22 cellular contexts compared by ENCODE assay signal in the genomic region with DNA sequence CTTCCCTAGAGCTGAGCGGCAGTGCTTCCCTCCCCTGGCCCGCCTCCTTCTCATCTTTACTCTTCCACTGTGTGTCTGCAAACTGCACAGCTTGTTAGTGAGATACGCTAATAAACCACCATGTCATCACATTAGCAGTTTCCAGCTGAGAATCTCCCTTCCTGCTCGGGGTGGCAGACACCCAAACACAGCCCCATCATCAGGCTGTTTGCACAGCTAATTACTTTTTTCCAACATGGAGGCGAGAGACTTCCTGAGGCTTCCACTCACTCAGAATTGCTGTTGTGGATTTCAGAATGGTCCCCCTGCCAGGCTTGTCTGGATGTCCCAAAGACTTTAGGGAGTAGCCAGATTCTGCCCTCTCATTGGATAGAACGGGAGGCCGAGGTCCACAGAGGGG.
DNase-seq lines count a peak whose midpoint lies in the region; ATAC-seq and TF ChIP-seq lines count a peak whose summit lies in the region.
"Had no signal": no experiment of that assay in that cellular context is flagged by ENCODE, and none has a peak within 500 bp of the region (broad histone marks: within the 10 kb centered on the region; RNA-seq: fewer than 3 reads in every experiment).

No MANE protein-coding gene starts in this region.

- H3K27me3 Mint-ChIP-seq in endodermal cell (ENCODE audit: insufficient read depth): peaks cover 1% of the 10 kb centered on the region
- H3K27me3 Mint-ChIP-seq: CD4-positive, CD25-positive, alpha-beta regulatory T cell had no signal

- H3K4me3 ChIP-seq in endodermal cell (ENCODE audit: low read length): peak overlapping the region; percentile 21
- H3K4me3 ChIP-seq in spleen: no peak overlapping the region
- H3K4me3 ChIP-seq: A549, BLaER1, GM12878 had no signal

- no peak for TF ChIP-seq CTCF in endodermal cell (conservative IDR thresholded peaks at IDR 0.05)
- TF ChIP-seq CTCF in spleen (IDR thresholded peaks at IDR 0.05 in 8 of 11, conservative IDR thresholded peaks at IDR 0.05 in 3 of 11): no peak

- peak overlapping the region; percentile 80 for H3K27ac Mint-ChIP-seq in endodermal cell
- H3K27ac Mint-ChIP-seq: B cell; CD4-positive, CD25-positive, alpha-beta regulatory T cell; CD8-positive, alpha-beta T cell had no signal

- peaks cover 9% of the 10 kb centered on the region for H3K36me3 Mint-ChIP-seq in endodermal cell (ENCODE audit: low read depth)
- H3K36me3 Mint-ChIP-seq: CD4-positive, CD25-positive, alpha-beta regulatory T cell; CD8-positive, alpha-beta T cell had no signal

- DNase-seq in NCI-H748 (lab: John Stamatoyannopoulos, UW; ENCODE audit: unreplicated experiment) (peak; percentile 56), NCI-H748 treated with DMSO at 0.1 percent for 48 hours (lab: John Stamatoyannopoulos, UW) (no peak), Ammon's horn (ENCODE audit: low spot score) (peak; percentile 11), endodermal cell (peak; percentile 77), spleen (peak; percentile 20), GOT3 (lab: John Stamatoyannopoulos, UW) (no peak), T-helper 9 cell (no peak)
- DNase-seq: 8988T; Caco-2; CD4-positive, CD25-positive, alpha-beta regulatory T cell; CD8-positive, alpha-beta T cell; DMS153; DND-41; GDM1; H7; HCEC 1CT had no signal

- H3K9me3 ChIP-seq in endodermal cell (ENCODE audit: control insufficient read depth, low read length) (peaks cover 26% of the 10 kb centered on the region), spleen (peaks cover 0 to 39% (median 14%) of the 10 kb centered on the region in 8 donors)

- H3K27ac ChIP-seq in endodermal cell (ENCODE audit: low read depth, low read length) (no peak overlapping the region), spleen (no peak overlapping the region)
- H3K27ac ChIP-seq: A549, BLaER1, C4-2B had no signal

- H3K4me1 Mint-ChIP-seq in endodermal cell: peaks cover 11% of the 10 kb centered on the region
- H3K4me1 Mint-ChIP-seq: B cell had no signal

- H3K36me3 ChIP-seq in endodermal cell (ENCODE audit: control insufficient read depth, insufficient read depth, low read length): no peaks in the 10 kb centered on the region
- no peaks in the 10 kb centered on the region for H3K36me3 ChIP-seq in spleen
- H3K36me3 ChIP-seq: BLaER1 had no signal

- TF ChIP-seq POLR2A in spleen (IDR thresholded peaks at IDR 0.05): no peak

- no peak overlapping the region for H3K4me3 Mint-ChIP-seq in endodermal cell
- H3K4me3 Mint-ChIP-seq: B cell; CD4-positive, CD25-positive, alpha-beta regulatory T cell; CD8-positive, alpha-beta T cell had no signal

- WGBS in endodermal cell (ENCODE audit: insufficient coverage in 1 of 2, insufficient read length in 1 of 2), 2 experiments: 60 to 71% methylated on average over 6 to 7 of the region's 7 CpGs
- 66 to 86% (median 82%) methylated on average over 7 of the region's 7 CpGs for WGBS in spleen, 5 donors

- H3K4me1 ChIP-seq in endodermal cell (ENCODE audit: control insufficient read depth, insufficient read depth, low read length): peaks cover 6% of the 10 kb centered on the region
- no peaks in the 10 kb centered on the region for H3K4me1 ChIP-seq in spleen
- H3K4me1 ChIP-seq: A549, BLaER1, Caco-2 had no signal

- intact Hi-C loops in spleen (cut with DNase I; ENCODE audit: low total_unique reads): no loop called here

- H3K9me3 Mint-ChIP-seq in endodermal cell: peaks cover 36% of the 10 kb centered on the region

- peak overlapping the region; percentile 39 for H3K9ac ChIP-seq in endodermal cell (ENCODE audit: extremely low read depth, low read length, poor library complexity, severe bottlenecking)
- H3K9ac ChIP-seq: BLaER1 had no signal

- no peaks in the 10 kb centered on the region for H3K27me3 ChIP-seq in endodermal cell (ENCODE audit: control insufficient read depth, insufficient read depth, low read length, poor library complexity, severe bottlenecking)
- H3K27me3 ChIP-seq in spleen (replicated peaks in 1 of 7): peaks cover 0 to 19% (median 0%) of the 10 kb centered on the region in 7 donors
- H3K27me3 ChIP-seq: BLaER1 had no signal

- ATAC-seq in GM18907 (IDR thresholded peaks at IDR 0.05; ENCODE audit: unreplicated experiment): no peak
- ATAC-seq: A549; CD8-positive, alpha-beta T cell; GM12878 had no signal

Comparison
In these comparisons a context has a peak if more than half of its experiments do, and no peak if none do; other contexts are left out.
1. DNase-seq: peak in NCI-H748 (single experiment), Ammon's horn (single experiment), endodermal cell (single experiment) and spleen (single experiment); none in NCI-H748 treated with DMSO at 0.1 percent for 48 hours (single experiment), GOT3 (single experiment) and T-helper 9 cell (single experiment).